20 cellular contexts compared by ENCODE assay signal in genomic region chr17:2545393-2545792, GRCh38. TPM values are rescaled to one million over a fixed set of nuclear protein-coding genes. Genes with fewer than 3 reads are reported as not detected.
DNase-seq lines count a peak whose midpoint lies in the region; ATAC-seq and TF ChIP-seq lines count a peak whose summit lies in the region.
"Had no signal": no experiment of that assay in that cellular context is flagged by ENCODE, and none has a peak within 500 bp of the region (broad histone marks: within the 10 kb centered on the region; RNA-seq: fewer than 3 reads in every experiment).

No MANE protein-coding gene starts in this region.

- no peak overlapping the region for H2BK5ac ChIP-seq in mesenchymal stem cell (ENCODE audit: low read depth, low read length, poor library complexity, severe bottlenecking)

- no peak overlapping the region for H2AK5ac ChIP-seq in mesenchymal stem cell (ENCODE audit: low read length, severe bottlenecking)

- H3K4me3 ChIP-seq in body of pancreas (no peak overlapping the region), left ventricle myocardium inferior (no peak overlapping the region), mesenchymal stem cell (ENCODE audit: insufficient read depth in 1 of 2, low read depth in 1 of 2, low read length in 2 of 2) (no peak overlapping the region), transverse colon (no peak overlapping the region)
- H3K4me3 ChIP-seq: tibial artery had no signal

- H3K23ac ChIP-seq in mesenchymal stem cell (ENCODE audit: low read length in 2 of 2) = no peak overlapping the region

- no peak overlapping the region for H3K4me2 ChIP-seq in mesenchymal stem cell (ENCODE audit: low read length, poor library complexity, severe bottlenecking)

- H3K4ac ChIP-seq in mesenchymal stem cell (ENCODE audit: low read depth in 1 of 2, low read length in 2 of 2) = no peak overlapping the region

- no peaks in the 10 kb centered on the region for H3K79me1 ChIP-seq in mesenchymal stem cell (replicated peaks; ENCODE audit: low read length, poor library complexity, severe bottlenecking)

- H2BK12ac ChIP-seq in mesenchymal stem cell (ENCODE audit: low read length in 2 of 2) = no peak overlapping the region

- no peaks in the 10 kb centered on the region for H3K9me3 Mint-ChIP-seq in T-cell
- H3K9me3 Mint-ChIP-seq: activated T-cell treated with anti-CD3 and anti-CD28 coated beads, Interleukin-2, amount 50 U/mL, for 4 hours; CD8-positive, alpha-beta memory T cell; naive thymus-derived CD8-positive, alpha-beta T cell had no signal

- no peaks in the 10 kb centered on the region for H3K36me3 Mint-ChIP-seq in T-cell
- H3K36me3 Mint-ChIP-seq: naive thymus-derived CD8-positive, alpha-beta T cell had no signal

- no peaks in the 10 kb centered on the region for H3K4me1 Mint-ChIP-seq in T-cell
- H3K4me1 Mint-ChIP-seq: CD8-positive, alpha-beta memory T cell; naive thymus-derived CD8-positive, alpha-beta T cell had no signal

- WGBS in body of pancreas, 2 donors = 32 to 55% methylated on average over 7 of the region's 7 CpGs
- 63% methylated on average over 7 of the region's 7 CpGs for WGBS in mesenchymal stem cell
- WGBS in transverse colon (ENCODE audit: low coverage in 1 of 2), 2 donors = 72 to 80% methylated on average over 1 to 7 of the region's 7 CpGs

- H2AFZ ChIP-seq in mesenchymal stem cell (ENCODE audit: low read depth, low read length) = no peak overlapping the region
- H2AFZ ChIP-seq: parathyroid adenoma had no signal

- H3K9me3 ChIP-seq in body of pancreas (no peaks in the 10 kb centered on the region), left ventricle myocardium inferior (replicated peaks) (no peaks in the 10 kb centered on the region), mesenchymal stem cell (ENCODE audit: control insufficient read depth, low read length) (no peaks in the 10 kb centered on the region), transverse colon (no peaks in the 10 kb centered on the region)
- H3K9me3 ChIP-seq: tibial artery had no signal

- TF ChIP-seq CTCF in body of pancreas (IDR thresholded peaks at IDR 0.05) = no peak
- TF ChIP-seq CTCF in left ventricle myocardium inferior (IDR thresholded peaks at IDR 0.05; ENCODE audit: borderline replicate concordance) = no peak
- TF ChIP-seq CTCF in transverse colon (IDR thresholded peaks at IDR 0.05) = no peak

- H3K27ac Mint-ChIP-seq in T-cell = no peak overlapping the region
- H3K27ac Mint-ChIP-seq: CD8-positive, alpha-beta memory T cell had no signal

- no peak for TF ChIP-seq POLR2A in body of pancreas (IDR thresholded peaks at IDR 0.05)
- TF ChIP-seq POLR2A in transverse colon (IDR thresholded peaks at IDR 0.05) = no peak

- peak overlapping the region; percentile 48 for H2BK15ac ChIP-seq in mesenchymal stem cell (ENCODE audit: low read depth, poor library complexity, severe bottlenecking)

- peaks cover 0 to 1% of the 10 kb centered on the region in 2 donors for H3K27me3 Mint-ChIP-seq in T-cell

- no peak overlapping the region for H3K4me3 Mint-ChIP-seq in T-cell
- H3K4me3 Mint-ChIP-seq: activated T-cell treated with anti-CD3 and anti-CD28 coated beads, Interleukin-2, amount 50 U/mL, for 4 hours; CD8-positive, alpha-beta memory T cell; naive thymus-derived CD8-positive, alpha-beta T cell had no signal

- intact Hi-C loops in body of pancreas (cut with DNase I) = no loop called here
- intact Hi-C loops in left ventricle myocardium inferior (cut with micrococcal nuclease) = no loop called here
- intact Hi-C loops in transverse colon (cut with DNase I; ENCODE audit: low total_unique reads) = no loop called here

- POLR2A ChIA-PET in T-cell (lab: Charles Lee) = no interaction called here

- H3K14ac ChIP-seq in mesenchymal stem cell (ENCODE audit: low read length in 2 of 2) = no peak overlapping the region

- peak overlapping the region in 2 of 4 donors; percentile 12 to 42 for H3K27ac ChIP-seq in body of pancreas
- peak overlapping the region; percentile 66 for H3K27ac ChIP-seq in left ventricle myocardium inferior (replicated peaks)
- H3K27ac ChIP-seq in mesenchymal stem cell (ENCODE audit: low read length, poor library complexity, severe bottlenecking) = no peak overlapping the region
- H3K27ac ChIP-seq in transverse colon = no peak overlapping the region
- H3K27ac ChIP-seq: parathyroid adenoma, tibial artery had no signal

- peaks cover 7% of the 10 kb centered on the region for H3K4me1 ChIP-seq in body of pancreas
- peaks cover 15% of the 10 kb centered on the region for H3K4me1 ChIP-seq in left ventricle myocardium inferior
- no peaks in the 10 kb centered on the region for H3K4me1 ChIP-seq in mesenchymal stem cell (ENCODE audit: control insufficient read depth, insufficient read depth, low read depth, low read length)
- H3K4me1 ChIP-seq in transverse colon = no peaks in the 10 kb centered on the region
- H3K4me1 ChIP-seq: tibial artery had no signal

- in situ Hi-C loops in transverse colon (cut with MboI; ENCODE audit: low pct_ligation_motif_present in 1 of 4, low pct_unique_long_range_greater_than_20kb in 1 of 4, low sequenced_read_pairs in 3 of 4) = no loop called here

- H3K27me3 ChIP-seq in body of pancreas = no peaks in the 10 kb centered on the region
- no peaks in the 10 kb centered on the region for H3K27me3 ChIP-seq in left ventricle myocardium inferior (ENCODE audit: low read depth)
- H3K27me3 ChIP-seq in mesenchymal stem cell (ENCODE audit: control insufficient read depth in 1 of 2, insufficient read depth in 1 of 2, low read length in 2 of 2) = peaks cover 1 to 10% of the 10 kb centered on the region in 2 experiments
- no peaks in the 10 kb centered on the region for H3K27me3 ChIP-seq in transverse colon

- H3K36me3 ChIP-seq in body of pancreas (replicated peaks in 1 of 2; ENCODE audit: insufficient read depth in 1 of 2, low read depth in 2 of 2) = no peaks in the 10 kb centered on the region
- no peaks in the 10 kb centered on the region for H3K36me3 ChIP-seq in left ventricle myocardium inferior
- no peaks in the 10 kb centered on the region for H3K36me3 ChIP-seq in mesenchymal stem cell (ENCODE audit: control insufficient read depth in 1 of 2, insufficient read depth in 2 of 2, low read depth in 1 of 2, low read length in 2 of 2)
- no peaks in the 10 kb centered on the region for H3K36me3 ChIP-seq in transverse colon
- H3K36me3 ChIP-seq: tibial artery had no signal

- no peak overlapping the region for H3K18ac ChIP-seq in mesenchymal stem cell (ENCODE audit: low read depth in 1 of 2, low read length in 2 of 2)

- ATAC-seq in body of pancreas = peak; percentile 33
- no peak for ATAC-seq in T-cell (replicated peaks in 1 of 4)
- ATAC-seq in GM21825 (IDR thresholded peaks at IDR 0.05; ENCODE audit: unreplicated experiment) = no peak
- ATAC-seq: activated T-cell treated with anti-CD3 and anti-CD28 coated beads, Interleukin-2, amount 50 U/mL, for 4 hours; naive thymus-derived CD8-positive, alpha-beta T cell had no signal

- H3K9ac ChIP-seq in mesenchymal stem cell (ENCODE audit: low read length) = no peak overlapping the region
- H3K9ac ChIP-seq: parathyroid adenoma had no signal

- DNase-seq in body of pancreas (peak; percentile 11 to 54 (median 14)), left ventricle myocardium inferior (peak; percentile 27), mesenchymal stem cell (peak; percentile 54), transverse colon (peak; percentile 35), T-cell (no peak), NCI-H446 treated with DMSO at 0.1 percent for 48 hours (lab: John Stamatoyannopoulos, UW) (no peak)
- DNase-seq: activated CD4-positive, CD25-positive, alpha-beta regulatory T cell treated with anti-CD3 and anti-CD28 coated beads, Interleukin-2, amount 50 U/mL, for 72 hours; activated naive CD4-positive, alpha-beta T cell treated with anti-CD3 and anti-CD28 coated beads, Interleukin-2, amount 50 U/mL, for 16 hours; activated T-cell treated with anti-CD3 and anti-CD28 coated beads, Interleukin-2, amount 50 U/mL, for 4 hours; CD8-positive, alpha-beta memory T cell; glutamatergic neuron; mammary epithelial cell; naive thymus-derived CD8-positive, alpha-beta T cell; NCI-H1105; NCI-H2081; stimulated activated CD4-positive, alpha-beta T cell treated with anti-CD3 and anti-CD28 coated beads, Interleukin-1b, Interleukin-23, amount 100 ng/mL, for 48 hours; stimulated activated naive CD4-positive, alpha-beta T cell; tibial artery had no signal

- CTCF ChIA-PET in T-cell (lab: Charles Lee) = no interaction called here

- no peak for TF ChIP-seq EP300 in transverse colon (IDR thresholded peaks at IDR 0.05; ENCODE audit: low read depth)

- H2BK120ac ChIP-seq in mesenchymal stem cell (ENCODE audit: low read depth, low read length) = no peak overlapping the region

- no peak overlapping the region for H4K91ac ChIP-seq in mesenchymal stem cell (ENCODE audit: low read length)

- H4K8ac ChIP-seq in mesenchymal stem cell (ENCODE audit: low read length) = no peak overlapping the region

RNA-seq across cellular contexts. Expression of gene METTL16, which starts 33.7 kb away (rescaled TPM):
- 10 to 100 TPM; 12.9 to 24.1 TPM for total RNA-seq in body of pancreas
- 20.8 TPM for total RNA-seq in left ventricle myocardium inferior
- 17.3 TPM for polyA plus RNA-seq in mesenchymal stem cell (2013, experiment 1 of 2)
- polyA plus RNA-seq in mesenchymal stem cell (2013, experiment 2 of 2) = 17.3 TPM
- total RNA-seq in transverse colon = 100 to 1,000 TPM in 1 of 4 donors, 10 to 100 TPM in 3; 16.1 to 141 (median 19.8) TPM
- 10 to 100 TPM; 43.0 to 51.1 (median 43.2) TPM for total RNA-seq in T-cell

RNA-seq across cellular contexts. Expression of gene PAFAH1B1, which starts 48.1 kb away (rescaled TPM):
- 10 to 100 TPM; 39.7 to 60.3 TPM for total RNA-seq in body of pancreas
- total RNA-seq in left ventricle myocardium inferior = 115 TPM
- polyA plus RNA-seq in mesenchymal stem cell (2013, experiment 1 of 2) = 68.6 TPM
- 68.2 TPM for polyA plus RNA-seq in mesenchymal stem cell (2013, experiment 2 of 2)
- total RNA-seq in transverse colon = 100 to 1,000 TPM in 2 of 4 donors, 10 to 100 TPM in 2; 24.1 to 145 (median 98.8) TPM
- total RNA-seq in T-cell = 100 to 1,000 TPM; 113 to 133 (median 122) TPM

Comparison
In these comparisons a context has a peak if more than half of its experiments do, and no peak if none do; other contexts are left out.
1. DNase-seq: peak in body of pancreas (4 of 4), left ventricle myocardium inferior (single experiment), mesenchymal stem cell (single experiment) and transverse colon (single experiment); none in T-cell (0 of 34) and NCI-H446 treated with DMSO at 0.1 percent for 48 hours (single experiment).